Comparison of ENCODE assay signal across 8 cellular contexts in the genomic region with DNA sequence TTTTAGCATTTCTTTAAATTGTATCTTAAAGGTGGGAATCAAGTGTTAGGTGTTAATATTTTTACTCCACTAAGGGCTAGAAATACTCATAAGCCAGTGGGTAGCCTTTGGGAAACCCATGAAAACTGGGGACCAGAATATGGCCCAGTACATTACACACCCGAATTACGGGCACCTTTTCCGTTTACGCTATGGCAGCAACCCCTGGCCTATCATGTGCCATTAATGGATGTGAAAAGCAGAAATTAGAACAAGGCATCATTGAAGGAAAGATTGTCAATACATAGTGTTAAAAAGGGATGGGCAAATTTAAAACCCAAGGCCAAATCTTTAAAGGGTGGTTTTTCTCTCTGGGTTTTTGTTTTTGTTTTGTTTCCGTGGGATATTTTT. TPM values are rescaled to one million over a fixed set of nuclear protein-coding genes. Genes with fewer than 3 reads are reported as not detected.
DNase-seq lines count a peak whose midpoint lies in the region; ATAC-seq, FAIRE-seq and TF ChIP-seq lines count a peak whose summit lies in the region.

No MANE protein-coding gene starts in this region.

- FAIRE-seq in GM18507 (lab: Jason Lieb, UNC) (peak; percentile 45), GM12891 (lab: Jason Lieb, UNC) (no peak)

- POLR2A ChIA-PET in RWPE1 (lab: Yijun Ruan, JAX; ENCODE audit: low non-redundant PET) = no interaction called here

- peaks cover 0 to 21% of the 10 kb centered on the region in 2 donors for H3K36me3 ChIP-seq in gastrocnemius medialis

- TF ChIP-seq CTCF in RWPE1 (conservative IDR thresholded peaks at IDR 0.05; ENCODE audit: low read depth) (no peak), fibroblast of mammary gland (conservative IDR thresholded peaks at IDR 0.05; ENCODE audit: control insufficient read depth, insufficient read depth, low read depth, low read length) (no peak), gastrocnemius medialis (IDR thresholded peaks at IDR 0.05 in 4 of 5, conservative IDR thresholded peaks at IDR 0.05 in 1 of 5) (no peak)

- ATAC-seq in gastrocnemius medialis (no peak), GM21390 (IDR thresholded peaks at IDR 0.05; ENCODE audit: unreplicated experiment) (no peak), HG03354 (IDR thresholded peaks at IDR 0.05; ENCODE audit: poor library complexity, severe bottlenecking, unreplicated experiment) (no peak)

- no peak for DNase-seq in GM18507 (ENCODE audit: extremely low spot score, insufficient read length, low read depth)
- DNase-seq in RWPE1 (ENCODE audit: low spot score) = no peak
- no peak for DNase-seq in fibroblast of mammary gland (ENCODE audit: low read depth)
- DNase-seq in gastrocnemius medialis = no peak
- no peak for DNase-seq in activated CD4-positive, alpha-beta T cell treated with anti-CD3 and anti-CD28 coated beads, Interleukin-2, amount 50 U/mL, for 1 hour
- no peak for DNase-seq in GM12891 (ENCODE audit: insufficient read length, low spot score)

- H3K9me3 ChIP-seq in gastrocnemius medialis = no peaks in the 10 kb centered on the region

- H3K4me1 ChIP-seq in gastrocnemius medialis = peaks cover 23 to 30% of the 10 kb centered on the region in 2 donors

- H3K4me3 ChIP-seq in fibroblast of mammary gland (ENCODE audit: control insufficient read depth, low read depth, low read length) = peak overlapping the region; percentile 83
- H3K4me3 ChIP-seq in gastrocnemius medialis = peak overlapping the region; percentile 70 to 85 (median 82)

- no peak for TF ChIP-seq POLR2A in gastrocnemius medialis (IDR thresholded peaks at IDR 0.05)
- TF ChIP-seq POLR2A in GM12891 (IDR thresholded peaks at IDR 0.05; ENCODE audit: low read depth, low read length) = no peak

- CTCF ChIA-PET in RWPE1 (lab: Yijun Ruan, JAX) = interaction anchor here (0.6 kb wide), 1 partner anchor 76 kb away, joined by 3 read pairs; no protein-coding TSS in a partner anchor

- no peaks in the 10 kb centered on the region for H3K27me3 ChIP-seq in gastrocnemius medialis

- H3K27ac ChIP-seq in RWPE1 (peak overlapping the region; percentile 84), gastrocnemius medialis (peak overlapping the region; percentile 80 to 95 (median 92))

- in situ Hi-C loops in gastrocnemius medialis (cut with MboI; ENCODE audit: low sequenced_read_pairs in 4 of 4) = no loop called here

- intact Hi-C loops in gastrocnemius medialis (cut with DNase I; ENCODE audit: low total_unique reads) = loop anchor here (1.0 to 10.0 kb wide), 8 partner anchors 42 to 1105 kb away; a partner anchor contains a TSS

TF ChIP-seq in GM12891, 5 proteins besides CTCF, POLR2A, EP300 and RAD21:
- no peak for TF ChIP-seq TAF1 (IDR thresholded peaks at IDR 0.05; ENCODE audit: low read depth, low read length)
TF ChIP-seq in GM12891: peak in this region for 0.

RNA-seq across cellular contexts. Expression of a gene that starts 0.8 kb away (rescaled TPM):
- total RNA-seq in gastrocnemius medialis = 10 to 100 TPM; 10.7 to 20.1 (median 13.6) TPM
- polyA plus RNA-seq in GM12891 (2012; ENCODE audit: low read depth, missing spikeins) = 13.1 TPM

RNA-seq across cellular contexts. Expression of a gene that starts 41.1 kb away (rescaled TPM):
- 100 to 1,000 TPM in 2 of 4 donors, 10 to 100 TPM in 2; 81.3 to 130 (median 99.3) TPM for total RNA-seq in gastrocnemius medialis
- 190 TPM for polyA plus RNA-seq in GM12891 (2012; ENCODE audit: low read depth, missing spikeins)

RNA-seq across cellular contexts. Expression of a gene that starts 41.4 kb away (rescaled TPM):
- total RNA-seq in gastrocnemius medialis = 100 to 1,000 TPM; 383 to 486 (median 444) TPM
- 212 TPM for polyA plus RNA-seq in GM12891 (2012; ENCODE audit: low read depth, missing spikeins)
